ENCODE assay signal across 29 cellular contexts in the genomic region with DNA sequence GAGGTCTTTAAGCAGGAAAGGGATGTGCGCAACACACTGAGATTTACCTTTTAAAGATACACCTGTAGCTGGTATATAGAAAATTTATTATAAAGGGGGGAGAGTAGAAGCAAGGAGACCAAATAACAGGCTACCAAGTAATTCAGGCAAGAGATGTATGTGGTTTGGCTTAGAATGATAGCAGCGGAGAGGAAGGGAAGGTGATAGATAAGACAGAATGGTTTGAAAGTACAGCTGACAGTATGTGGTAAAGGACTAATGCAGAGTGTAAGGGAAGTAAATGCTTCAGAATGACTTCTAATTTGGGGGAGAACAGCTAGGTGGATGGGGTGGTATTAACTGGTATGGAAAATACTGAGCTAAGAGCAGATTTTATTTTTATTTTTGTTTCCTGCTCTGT.
"Had no signal": no experiment of that assay in that cellular context is flagged by ENCODE, and none has a peak within 500 bp of the region (broad histone marks: within the 10 kb centered on the region; RNA-seq: fewer than 3 reads in every experiment).

No MANE protein-coding gene starts in this region.

- H3K36me3 ChIP-seq: adrenal gland, colonic mucosa, gastrocnemius medialis, heart left ventricle had no signal

- H3K27ac ChIP-seq: adrenal gland, body of pancreas, colonic mucosa, epithelial cell of prostate, foreskin keratinocyte, gastrocnemius medialis, heart left ventricle had no signal

- H3K27me3 ChIP-seq: adrenal gland, body of pancreas, colonic mucosa, foreskin keratinocyte, gastrocnemius medialis, heart left ventricle had no signal

- H3K4me1 ChIP-seq: adrenal gland, body of pancreas, colonic mucosa, foreskin keratinocyte, gastrocnemius medialis, heart left ventricle had no signal

- DNase-seq: activated CD4-positive, alpha-beta memory T cell treated with anti-CD3 and anti-CD28 coated beads for 36 hours; activated CD4-positive, alpha-beta T cell treated with anti-CD3 and anti-CD28 coated beads for 36 hours; activated CD4-positive, alpha-beta T cell treated with anti-CD3 and anti-CD28 coated beads, Interleukin-2, amount 10 ng/mL, durations not matched to agents 24 days and 14 days; activated CD4-positive, CD25-positive, alpha-beta regulatory T cell; activated CD4-positive, CD25-positive, alpha-beta regulatory T cell treated with anti-CD3 and anti-CD28 coated beads, Interleukin-2, amount 50 U/mL, for 72 hours; activated CD8-positive, alpha-beta memory T cell treated with anti-CD3 and anti-CD28 coated beads, Interleukin-2, amount 10 ng/mL, durations not matched to agents 7 days and 5 days; activated CD8-positive, alpha-beta memory T cell treated with anti-CD3 and anti-CD28 coated beads, Interleukin-2, amount 50 U/mL, for 4 hours; activated CD8-positive, alpha-beta T cell treated with anti-CD3 and anti-CD28 coated beads, Interleukin-2, amount 10 ng/mL, durations not matched to agents 7 days and 5 days; activated effector memory CD4-positive, alpha-beta T cell treated with anti-CD3 and anti-CD28 coated beads, Interleukin-2, amount 50 U/mL, for 16 hours; activated naive CD4-positive, alpha-beta T cell treated with anti-CD3 and anti-CD28 coated beads for 36 hours; activated naive CD8-positive, alpha-beta T cell treated with anti-CD3 and anti-CD28 coated beads for 36 hours; activated naive CD8-positive, alpha-beta T cell treated with anti-CD3 and anti-CD28 coated beads, Interleukin-2, amount 50 U/mL, for 24 hours; activated T-cell treated with anti-CD3 and anti-CD28 coated beads, Interleukin-2, amount 50 U/mL, for 1 hour; activated T-cell treated with anti-CD3 and anti-CD28 coated beads, Interleukin-2, amount 50 U/mL, for 48 hours; adrenal gland; amygdala; aorta; body of pancreas; caudate nucleus; colonic mucosa; effector CD8-positive, alpha-beta T cell; foreskin keratinocyte; gastrocnemius medialis; glutamatergic neuron; heart left ventricle; T-helper 1 cell; T-helper 17 cell; T1000 had no signal

- H3K4me3 ChIP-seq: adrenal gland, body of pancreas, colonic mucosa, gastrocnemius medialis, heart left ventricle had no signal

- ATAC-seq: activated CD4-positive, alpha-beta T cell treated with anti-CD3 and anti-CD28 coated beads for 36 hours; activated CD8-positive, alpha-beta memory T cell treated with anti-CD3 and anti-CD28 coated beads, Interleukin-2, amount 10 ng/mL, durations not matched to agents 7 days and 5 days; activated CD8-positive, alpha-beta T cell treated with anti-CD3 and anti-CD28 coated beads, Interleukin-2, amount 10 ng/mL, durations not matched to agents 7 days and 5 days; activated naive CD8-positive, alpha-beta T cell treated with anti-CD3 and anti-CD28 coated beads, Interleukin-2, amount 50 U/mL, for 24 hours; body of pancreas; foreskin keratinocyte; gastrocnemius medialis; heart left ventricle; T-helper 17 cell had no signal
